ENCODE assay signal across 19 cellular contexts in the genomic region with DNA sequence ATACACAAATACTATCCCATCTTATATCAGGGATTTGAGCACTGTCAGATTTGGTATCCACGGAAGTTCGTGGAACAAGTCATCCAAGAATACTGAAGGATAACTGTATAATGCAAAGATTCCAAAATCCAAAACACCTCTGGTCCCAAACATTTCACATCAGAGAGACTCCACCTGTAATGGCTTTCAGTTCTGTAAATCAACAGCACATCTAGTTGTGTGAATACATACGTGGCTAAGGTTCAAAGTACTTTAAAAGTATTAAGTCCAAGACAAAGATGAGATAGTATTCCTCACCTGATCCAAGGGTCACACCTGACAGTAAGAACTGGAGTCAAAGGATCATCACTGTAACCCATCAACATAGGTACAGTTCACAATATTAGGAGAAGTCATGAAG. TPM values are rescaled to one million over a fixed set of nuclear protein-coding genes. Genes with fewer than 3 reads are reported as not detected.
DNase-seq lines count a peak whose midpoint lies in the region; ATAC-seq, FAIRE-seq and TF ChIP-seq lines count a peak whose summit lies in the region.
"Had no signal": no experiment of that assay in that cellular context is flagged by ENCODE, and none has a peak within 500 bp of the region (broad histone marks: within the 10 kb centered on the region; RNA-seq: fewer than 3 reads in every experiment).

No MANE protein-coding gene starts in this region.

- H3K27ac Mint-ChIP-seq in H9: 0 out of 7 replicates have a peak overlapping the region, but pooled peaks of 1 of the 3 experiments have one; percentile 4
- H3K27ac Mint-ChIP-seq in astrocyte (ENCODE audit: unreplicated experiment): no peak overlapping the region
- H3K27ac Mint-ChIP-seq in naive thymus-derived CD4-positive, alpha-beta T cell: peak overlapping the region in 8 of 9 donors; percentile 12 to 82 (median 50)
- H3K27ac Mint-ChIP-seq: activated CD4-positive, alpha-beta memory T cell treated with anti-CD3 and anti-CD28 coated beads, Interleukin-2, amount 10 ng/mL, durations not matched to agents 7 days and 5 days; endodermal cell had no signal

- no peak overlapping the region for H3K56ac ChIP-seq in H9 (ENCODE audit: insufficient read length, low read depth, low read length)

- H3K4me1 ChIP-seq in A549 (peaks cover 59% of the 10 kb centered on the region), H9 (ENCODE audit: insufficient read depth, low read length) (no peaks in the 10 kb centered on the region; the same call in 1 of the 2 replicates), astrocyte (ENCODE audit: insufficient read depth, low read length) (peaks cover 3% of the 10 kb centered on the region)
- peaks cover 70 to 72% of the 10 kb centered on the region in 2 donors for H3K4me1 ChIP-seq in naive thymus-derived CD4-positive, alpha-beta T cell (ENCODE audit: control insufficient read depth in 2 of 2, insufficient read depth in 2 of 2, low read length in 2 of 2)

- DNase-seq in A549 (ENCODE audit: low read depth in 1 of 2, low spot score in 1 of 2) (no peak), H9 (no peak), astrocyte (ENCODE audit: low read depth) (no peak), GM13976 (ENCODE audit: low spot score) (no peak), DMS79 (lab: John Stamatoyannopoulos, UW) (no peak), NCI-H1092 (lab: John Stamatoyannopoulos, UW) (no peak)
- no peak for DNase-seq in naive thymus-derived CD4-positive, alpha-beta T cell
- no peak for DNase-seq in stimulated activated CD4-positive, alpha-beta T cell treated with anti-CD3 and anti-CD28 coated beads, Interleukin-2, amount 100 ng/mL, for 48 hours
- DNase-seq: activated CD4-positive, alpha-beta memory T cell treated with anti-CD3 and anti-CD28 coated beads, Interleukin-2, amount 10 ng/mL, durations not matched to agents 7 days and 5 days; activated CD4-positive, CD25-positive, alpha-beta regulatory T cell; activated naive CD4-positive, alpha-beta T cell treated with Interleukin-2 at 50 U/mL for 16 hours; C1 segment of cervical spinal cord; endodermal cell; left cardiac atrium; NCI-H2029 treated with DMSO at 0.1 percent for 48 hours; RPMI8226; T1000 had no signal

- H3K27me3 Mint-ChIP-seq in H9 (ENCODE audit: low read depth): no peaks in the 10 kb centered on the region
- H3K27me3 Mint-ChIP-seq in astrocyte (ENCODE audit: low read depth, unreplicated experiment): no peaks in the 10 kb centered on the region
- H3K27me3 Mint-ChIP-seq in naive thymus-derived CD4-positive, alpha-beta T cell: no peaks in the 10 kb centered on the region
- H3K27me3 Mint-ChIP-seq: activated CD4-positive, alpha-beta memory T cell treated with anti-CD3 and anti-CD28 coated beads, Interleukin-2, amount 10 ng/mL, durations not matched to agents 7 days and 5 days had no signal

- FAIRE-seq in A549 (lab: Jason Lieb, UNC): peak; percentile 96
- FAIRE-seq in astrocyte (lab: Jason Lieb, UNC): peak; percentile 66
- FAIRE-seq: A204.1 had no signal

- H3K79me1 ChIP-seq in H9 (ENCODE audit: insufficient read depth, low read depth, low read length, poor library complexity, severe bottlenecking): no peaks in the 10 kb centered on the region

- H4K20me1 ChIP-seq in H9 (ENCODE audit: control insufficient read depth, insufficient read depth, insufficient read length) (no peaks in the 10 kb centered on the region), astrocyte (ENCODE audit: insufficient read depth, low read length) (peaks cover 96% of the 10 kb centered on the region)

- H3K36me3 Mint-ChIP-seq in H9 (ENCODE audit: insufficient read depth in 1 of 3, low read depth in 3 of 3) (peaks cover 0 to 8% (median 2%) of the 10 kb centered on the region in 3 experiments; a peak in 3 of 7 replicates), astrocyte (ENCODE audit: low read depth, unreplicated experiment) (peaks cover 4% of the 10 kb centered on the region)
- peaks cover 0 to 17% (median 3%) of the 10 kb centered on the region in 5 donors for H3K36me3 Mint-ChIP-seq in naive thymus-derived CD4-positive, alpha-beta T cell

- no peaks in the 10 kb centered on the region for H3K23me2 ChIP-seq in H9 (ENCODE audit: insufficient read length, low read depth, low read length, poor library complexity, severe bottlenecking)

- H3K4me2 ChIP-seq in A549 (no peak overlapping the region), H9 (ENCODE audit: insufficient read depth, insufficient read length, low read length) (no peak overlapping the region), astrocyte (ENCODE audit: low read length) (no peak overlapping the region)
- H3K4me2 ChIP-seq: KMS-11 had no signal

- no peak overlapping the region for H2BK5ac ChIP-seq in H9 (ENCODE audit: insufficient read length, low read length)

- TF ChIP-seq CTCF in A549 (IDR thresholded peaks at IDR 0.05): no peak
- TF ChIP-seq CTCF in H9 (conservative IDR thresholded peaks at IDR 0.05): no peak
- no peak for TF ChIP-seq CTCF in astrocyte (IDR thresholded peaks at IDR 0.05; ENCODE audit: insufficient read depth, low read depth, low read length)
- no peak for TF ChIP-seq CTCF in GM13976 (IDR thresholded peaks at IDR 0.05; ENCODE audit: borderline replicate concordance, control extremely low read depth, extremely low read depth, insufficient read depth, missing control alignments)

- no peak overlapping the region for H3K18ac ChIP-seq in H9 (ENCODE audit: insufficient read length, low read depth, low read length)

- H3K9ac ChIP-seq in H9 (ENCODE audit: extremely low read depth, insufficient read length, low read length) (no peak overlapping the region), astrocyte (ENCODE audit: low read length) (no peak overlapping the region)
- H3K9ac ChIP-seq: KMS-11 had no signal

- H3K36me3 ChIP-seq in astrocyte (ENCODE audit: insufficient read depth, low read length): no peaks in the 10 kb centered on the region
- H3K36me3 ChIP-seq in naive thymus-derived CD4-positive, alpha-beta T cell (ENCODE audit: control insufficient read depth in 2 of 3, insufficient read depth in 3 of 3, low read length in 3 of 3): no peaks in the 10 kb centered on the region

- H2AK5ac ChIP-seq in H9 (ENCODE audit: insufficient read length, low read length): no peak overlapping the region

- in situ Hi-C loops in GM13976 (cut with MboI; ENCODE audit: low sequenced_read_pairs, unreplicated experiment): no loop called here

- no peaks in the 10 kb centered on the region for H3K9me3 ChIP-seq in A549
- H3K9me3 ChIP-seq in H9 (ENCODE audit: control insufficient read depth, low read depth, low read length): no peaks in the 10 kb centered on the region
- no peaks in the 10 kb centered on the region for H3K9me3 ChIP-seq in astrocyte (ENCODE audit: insufficient read depth, low read depth, low read length)
- no peaks in the 10 kb centered on the region for H3K9me3 ChIP-seq in naive thymus-derived CD4-positive, alpha-beta T cell (ENCODE audit: control insufficient read depth in 2 of 3, low read length in 3 of 3)

- no peak for TF ChIP-seq EP300 in A549 (IDR thresholded peaks at IDR 0.05)

- no peak overlapping the region for H4K8ac ChIP-seq in H9 (replicated peaks; ENCODE audit: insufficient read length, low read depth, low read length)

- H2BK15ac ChIP-seq in H9 (ENCODE audit: low read depth, low read length): no peak overlapping the region

- peaks cover 42 to 54% of the 10 kb centered on the region in 2 experiments for H3K4me1 Mint-ChIP-seq in H9
- H3K4me1 Mint-ChIP-seq in astrocyte (ENCODE audit: low read depth, unreplicated experiment): peaks cover 38% of the 10 kb centered on the region
- H3K4me1 Mint-ChIP-seq in naive thymus-derived CD4-positive, alpha-beta T cell: peaks cover 69 to 96% (median 91%) of the 10 kb centered on the region in 7 donors

- no peak overlapping the region for H3K4me3 ChIP-seq in A549
- H3K4me3 ChIP-seq in astrocyte (ENCODE audit: insufficient read depth, low read depth, low read length): no peak overlapping the region
- no peak overlapping the region for H3K4me3 ChIP-seq in naive thymus-derived CD4-positive, alpha-beta T cell (ENCODE audit: low read length)

- no peak overlapping the region for H3K4ac ChIP-seq in H9 (ENCODE audit: low read depth, low read length)

- WGBS in A549 (ENCODE audit: missing lambda C conversion rate): 78% methylated on average over 3 of the region's 3 CpGs
- WGBS in H9 (ENCODE audit: extremely low coverage, insufficient read length, low lambda C conversion rate): no CpG with 5 or more reads among the region's 3 CpGs

- no peak overlapping the region for H3K14ac ChIP-seq in H9 (ENCODE audit: insufficient read depth, low read length)

- no peaks in the 10 kb centered on the region for H3K27me3 ChIP-seq in H9 (ENCODE audit: insufficient read depth, low read length)
- no peaks in the 10 kb centered on the region for H3K27me3 ChIP-seq in astrocyte (ENCODE audit: insufficient read depth, low read length)
- no peaks in the 10 kb centered on the region for H3K27me3 ChIP-seq in naive thymus-derived CD4-positive, alpha-beta T cell (ENCODE audit: control insufficient read depth in 2 of 2, insufficient read depth in 2 of 2, low read length in 2 of 2)

- H3K27ac ChIP-seq in A549: no peak overlapping the region
- H3K27ac ChIP-seq in H9 (ENCODE audit: insufficient read length, low read depth, low read length): no peak overlapping the region
- H3K27ac ChIP-seq in astrocyte (ENCODE audit: low read depth, low read length): no peak overlapping the region
- H3K27ac ChIP-seq in naive thymus-derived CD4-positive, alpha-beta T cell (ENCODE audit: low read depth, low read length): no peak overlapping the region
- H3K27ac ChIP-seq: KMS-11 had no signal

- H3T11ph ChIP-seq in H9 (ENCODE audit: low read length): no peak overlapping the region

- H4K91ac ChIP-seq in H9 (ENCODE audit: insufficient read length, low read depth, low read length): no peak overlapping the region

- ATAC-seq in A549: 0 out of 6 replicates have a peak, but pooled peaks have one; percentile 9 to 25
- no peak for ATAC-seq in naive thymus-derived CD4-positive, alpha-beta T cell

- no peak for TF ChIP-seq POLR2A in A549 (IDR thresholded peaks at IDR 0.05; ENCODE audit: low read length)

- H4K5ac ChIP-seq in H9 (ENCODE audit: insufficient read length, low read depth, low read length): no peak overlapping the region

- no peak overlapping the region for H2BK120ac ChIP-seq in H9 (ENCODE audit: low read depth, low read length, poor library complexity, severe bottlenecking)

- H3K79me2 ChIP-seq in H9 (ENCODE audit: insufficient read depth, low read length) (peaks cover 59% of the 10 kb centered on the region), astrocyte (ENCODE audit: insufficient read depth, low read length) (peaks cover 99% of the 10 kb centered on the region)

- no peak overlapping the region for H2BK12ac ChIP-seq in H9 (ENCODE audit: insufficient read length, low read depth, low read length)

- H3K23ac ChIP-seq in H9 (ENCODE audit: insufficient read length, low read depth, low read length): peak overlapping the region; percentile 62

- H3K9me3 Mint-ChIP-seq in H9 (no peaks in the 10 kb centered on the region), astrocyte (ENCODE audit: unreplicated experiment) (no peaks in the 10 kb centered on the region)
- no peaks in the 10 kb centered on the region for H3K9me3 Mint-ChIP-seq in naive thymus-derived CD4-positive, alpha-beta T cell
- H3K9me3 Mint-ChIP-seq: activated CD4-positive, alpha-beta memory T cell treated with anti-CD3 and anti-CD28 coated beads, Interleukin-2, amount 10 ng/mL, durations not matched to agents 7 days and 5 days had no signal

- no peak for TF ChIP-seq RAD21 in A549 (conservative IDR thresholded peaks at IDR 0.05 in 1 of 2, IDR thresholded peaks at IDR 0.05 in 1 of 2)

- POLR2A ChIA-PET in A549 (lab: Yijun Ruan, JAX): no interaction called here
- POLR2A ChIA-PET in naive thymus-derived CD4-positive, alpha-beta T cell (lab: Charles Lee): no interaction called here

- H2AFZ ChIP-seq in H9 (ENCODE audit: low read length) (no peak overlapping the region), astrocyte (ENCODE audit: low read depth, low read length) (no peak overlapping the region)

- intact Hi-C loops in naive thymus-derived CD4-positive, alpha-beta T cell (cut with micrococcal nuclease): loop anchor here in 1 of 2 donors (2.0 kb wide), 1 partner anchor 16 kb away; no protein-coding TSS in a partner anchor

- no peak overlapping the region for H2BK20ac ChIP-seq in H9 (ENCODE audit: low read depth, low read length, poor library complexity, severe bottlenecking)

- CTCF ChIA-PET in A549 (lab: Yijun Ruan, JAX): interaction anchor here (1.2 kb wide), 1 partner anchor 12 kb away, joined by 4 read pairs; no protein-coding TSS in a partner anchor
- CTCF ChIA-PET in naive thymus-derived CD4-positive, alpha-beta T cell (lab: Charles Lee): no interaction called here

- H3K4me3 Mint-ChIP-seq in H9: no peak overlapping the region
- H3K4me3 Mint-ChIP-seq in astrocyte (ENCODE audit: unreplicated experiment): no peak overlapping the region
- H3K4me3 Mint-ChIP-seq in naive thymus-derived CD4-positive, alpha-beta T cell: peak overlapping the region in 8 of 10 donors; percentile 20 to 67 (median 46)
- H3K4me3 Mint-ChIP-seq: activated CD4-positive, alpha-beta memory T cell treated with anti-CD3 and anti-CD28 coated beads, Interleukin-2, amount 10 ng/mL, durations not matched to agents 7 days and 5 days; endodermal cell had no signal

RNA-seq across cellular contexts. Expression of gene KANSL1, which starts 54.8 kb away (rescaled TPM):
- polyA plus RNA-seq in A549 (2011; rRNA removed): 27.9 and 52.4 TPM in 2 replicates
- polyA plus RNA-seq in A549 (2012; cell fraction: cytosol; rRNA removed): 8.6 and 10.8 TPM in 2 replicates
- 28.6 and 58.2 TPM in 2 replicates for polyA plus RNA-seq in A549 (2012; cell fraction: nucleus; rRNA removed)
- polyA plus RNA-seq in A549 (2017; fragmentation: RNase III; extraction: RNeasy Plus Mini Kit Qiagen cat#74134 plus additional on column Dnase treatment): 21.4 to 26.0 TPM (median 22.6 TPM) in 3 replicates
- 164 and 170 TPM in 2 replicates for polyA minus RNA-seq in A549 (2011; rRNA and poly(A)+ RNA removed)
- total RNA-seq in H9 (2021): 110 and 114 TPM in 2 replicates
- 97.1 and 99.8 TPM in 2 replicates for total RNA-seq in astrocyte
- total RNA-seq in naive thymus-derived CD4-positive, alpha-beta T cell: 100 to 1,000 TPM; 121 to 230 (median 202) TPM
- polyA plus RNA-seq in naive thymus-derived CD4-positive, alpha-beta T cell: 10 to 100 TPM; 17.4 to 24.0 TPM

Comparison
In these comparisons a context has a peak if more than half of its experiments do, and no peak if none do; other contexts are left out.
1. H3K4me3 Mint-ChIP-seq: peak in naive thymus-derived CD4-positive, alpha-beta T cell (8 of 10); none in H9 (0 of 2) and astrocyte (single experiment).